In genomic region chr13:79679334-79679733, GRCh38 we compare ENCODE assay signal across 8 cellular contexts.
A peak's percentile ranks its signal among the peaks of the same experiment; 100 is the strongest.
DNase-seq lines count a peak whose midpoint lies in the region; ATAC-seq and TF ChIP-seq lines count a peak whose summit lies in the region.

No MANE protein-coding gene starts in this region.

- no peaks in the 10 kb centered on the region for H3K9me3 ChIP-seq in osteoblast (ENCODE audit: low read depth, low read length)

- no peaks in the 10 kb centered on the region for H3K79me2 ChIP-seq in osteoblast (ENCODE audit: insufficient read depth, low read length)

- no peak overlapping the region for H3K27ac ChIP-seq in foreskin keratinocyte
- H3K27ac ChIP-seq in osteoblast (ENCODE audit: low read depth, low read length), result no peak overlapping the region

- TF ChIP-seq CTCF in GM12875 (IDR thresholded peaks at IDR 0.05; ENCODE audit: borderline replicate concordance, insufficient read depth, low read depth, low read length) (peak; percentile 72), WI38 (IDR thresholded peaks at IDR 0.05; ENCODE audit: low read depth, low read length) (peak; percentile 77), foreskin keratinocyte (conservative IDR thresholded peaks at IDR 0.05) (peak; percentile 84), osteoblast (IDR thresholded peaks at IDR 0.05; ENCODE audit: extremely low read depth, low read depth, low read length) (peak; percentile 93)

- DNase-seq in AG08396 (ENCODE audit: low spot score) (peak; percentile 28), NCI-H146 (lab: John Stamatoyannopoulos, UW) (peak; percentile 65), foreskin keratinocyte (peak; percentile 37 to 64), osteoblast (ENCODE audit: insufficient read length, low spot score, missing footprints) (no peak), cerebellar nuclear complex (lab: John Stamatoyannopoulos, UW) (no peak)

- no peaks in the 10 kb centered on the region for H3K36me3 ChIP-seq in osteoblast (ENCODE audit: insufficient read depth, low read length)

- H3K4me1 ChIP-seq in foreskin keratinocyte (peaks cover 18% of the 10 kb centered on the region), osteoblast (ENCODE audit: insufficient read depth, low read length) (no peaks in the 10 kb centered on the region)

- H3K4me3 ChIP-seq in GM12875 (ENCODE audit: low read depth, low read length) (no peak overlapping the region), WI38 (ENCODE audit: low read depth, low read length) (no peak overlapping the region), osteoblast (ENCODE audit: insufficient read depth, low read length) (no peak overlapping the region)

- H4K20me1 ChIP-seq in osteoblast (ENCODE audit: insufficient read depth, low read length), result no peaks in the 10 kb centered on the region

- no peak overlapping the region for H2AFZ ChIP-seq in osteoblast (ENCODE audit: low read length)

- ATAC-seq in HG02852 (IDR thresholded peaks at IDR 0.05; ENCODE audit: unreplicated experiment) (peak; percentile 74), foreskin keratinocyte (peak; percentile 66)

- H3K4me2 ChIP-seq in osteoblast (ENCODE audit: insufficient read depth, low read length), result no peak overlapping the region

- no peaks in the 10 kb centered on the region for H3K27me3 ChIP-seq in foreskin keratinocyte
- H3K27me3 ChIP-seq in osteoblast (ENCODE audit: insufficient read depth, low read length), result no peaks in the 10 kb centered on the region

Comparison
In these comparisons a context has a peak if more than half of its experiments do, and no peak if none do; other contexts are left out.
1. DNase-seq: peak in AG08396 (single experiment), NCI-H146 (single experiment) and foreskin keratinocyte (2 of 2); none in osteoblast (single experiment) and cerebellar nuclear complex (0 of 2).
2. Peak in every context shown above with its lines, with median percentiles within 50 percentile points of each other: CTCF ChIP-seq.